ENCODE assay signal across 9 cellular contexts in genomic region chr18:40935423-40935822, GRCh38.
DNase-seq lines count a peak whose midpoint lies in the region; ATAC-seq and TF ChIP-seq lines count a peak whose summit lies in the region.
"Had no signal": no experiment of that assay in that cellular context is flagged by ENCODE, and none has a peak within 500 bp of the region (broad histone marks: within the 10 kb centered on the region; RNA-seq: fewer than 3 reads in every experiment).

No MANE protein-coding gene starts in this region.

- H3K4me1 ChIP-seq in left ventricle myocardium inferior (no peaks in the 10 kb centered on the region), PC-9 (replicated peaks; ENCODE audit: insufficient read depth) (no peaks in the 10 kb centered on the region), esophagus muscularis mucosa (no peaks in the 10 kb centered on the region)

- H3K4me3 ChIP-seq in left ventricle myocardium inferior (no peak overlapping the region), PC-9 (no peak overlapping the region), esophagus muscularis mucosa (no peak overlapping the region)

- no peaks in the 10 kb centered on the region for H3F3A ChIP-seq in PC-9 (ENCODE audit: insufficient read depth, low read depth)

- H3K27me3 Mint-ChIP-seq in activated T-cell treated with anti-CD3 and anti-CD28 coated beads, Interleukin-2, amount 50 U/mL, for 72 hours (ENCODE audit: low read depth) = no peaks in the 10 kb centered on the region
- H3K27me3 Mint-ChIP-seq: activated naive CD4-positive, alpha-beta T cell treated with anti-CD3 and anti-CD28 coated beads, Interleukin-2, amount 50 U/mL, for 24 hours had no signal

- H3K9me3 ChIP-seq in left ventricle myocardium inferior (replicated peaks) (no peaks in the 10 kb centered on the region), PC-9 (ENCODE audit: insufficient read depth, low read depth) (no peaks in the 10 kb centered on the region), esophagus muscularis mucosa (no peaks in the 10 kb centered on the region)

- POLR2A ChIA-PET in PC-9 (lab: Charles Lee; ENCODE audit: unreplicated experiment) = interaction anchor here (0.5 to 0.7 kb wide), 2 partner anchors 1198 to 1250 kb away, joined by 3 read pairs; no protein-coding TSS in a partner anchor

- intact Hi-C loops in left ventricle myocardium inferior (cut with micrococcal nuclease) = no loop called here
- intact Hi-C loops in left ventricle myocardium superior (cut with micrococcal nuclease) = no loop called here
- intact Hi-C loops in PC-9 (cut with micrococcal nuclease; ENCODE audit: unreplicated experiment) = loop anchor here (5.0 kb wide), 1 partner anchor 812 kb away; no protein-coding TSS in a partner anchor
- intact Hi-C loops in esophagus muscularis mucosa (cut with DNase I) = no loop called here

- DNase-seq in left ventricle myocardium inferior = no peak
- DNase-seq in left ventricle myocardium superior = no peak
- no peak for DNase-seq in PC-9
- peak; percentile 7 for DNase-seq in globus pallidus (ENCODE audit: low spot score)
- no peak for DNase-seq in activated T-cell treated with anti-CD3 and anti-CD28 coated beads, Interleukin-2, amount 50 U/mL, for 72 hours
- no peak for DNase-seq in esophagus muscularis mucosa (ENCODE audit: extremely low spot score)
- DNase-seq in GF-D8 (lab: John Stamatoyannopoulos, UW) = no peak

- no peaks in the 10 kb centered on the region for H3K36me3 Mint-ChIP-seq in activated T-cell treated with anti-CD3 and anti-CD28 coated beads, Interleukin-2, amount 50 U/mL, for 72 hours (ENCODE audit: insufficient read depth in 2 of 2)
- H3K36me3 Mint-ChIP-seq: activated naive CD4-positive, alpha-beta T cell treated with anti-CD3 and anti-CD28 coated beads, Interleukin-2, amount 50 U/mL, for 24 hours had no signal

- no peaks in the 10 kb centered on the region for H4K20me1 ChIP-seq in PC-9 (ENCODE audit: insufficient read depth)

- H3K36me3 ChIP-seq in left ventricle myocardium inferior (no peaks in the 10 kb centered on the region), PC-9 (ENCODE audit: low read depth) (no peaks in the 10 kb centered on the region), esophagus muscularis mucosa (no peaks in the 10 kb centered on the region)

- ATAC-seq in left ventricle myocardium superior (no peak), GM18502 (IDR thresholded peaks at IDR 0.05; ENCODE audit: poor library complexity, unreplicated experiment) (no peak)
- ATAC-seq in activated T-cell treated with anti-CD3 and anti-CD28 coated beads, Interleukin-2, amount 50 U/mL, for 72 hours (replicated peaks in 1 of 2) = no peak

- TF ChIP-seq CTCF in left ventricle myocardium inferior (IDR thresholded peaks at IDR 0.05; ENCODE audit: borderline replicate concordance) (peak; percentile 33), PC-9 (conservative IDR thresholded peaks at IDR 0.05) (peak; percentile 54), esophagus muscularis mucosa (IDR thresholded peaks at IDR 0.05) (peak in 1 of 3 experiments; percentile 8)

- H3K4me2 ChIP-seq in PC-9 = no peak overlapping the region

- CTCF ChIA-PET in PC-9 (lab: Charles Lee) = no interaction called here

- no peak for TF ChIP-seq EP300 in esophagus muscularis mucosa (IDR thresholded peaks at IDR 0.05)

- H3K4me1 Mint-ChIP-seq in activated T-cell treated with anti-CD3 and anti-CD28 coated beads, Interleukin-2, amount 50 U/mL, for 72 hours (ENCODE audit: low read depth) = no peaks in the 10 kb centered on the region
- H3K4me1 Mint-ChIP-seq: activated naive CD4-positive, alpha-beta T cell treated with anti-CD3 and anti-CD28 coated beads, Interleukin-2, amount 50 U/mL, for 24 hours had no signal

- no peaks in the 10 kb centered on the region for H3K79me2 ChIP-seq in PC-9 (ENCODE audit: low read depth)

- H3K4me3 Mint-ChIP-seq in activated T-cell treated with anti-CD3 and anti-CD28 coated beads, Interleukin-2, amount 50 U/mL, for 72 hours = no peak overlapping the region
- H3K4me3 Mint-ChIP-seq: activated naive CD4-positive, alpha-beta T cell treated with anti-CD3 and anti-CD28 coated beads, Interleukin-2, amount 50 U/mL, for 24 hours had no signal

- H3K27ac ChIP-seq in left ventricle myocardium inferior (replicated peaks) (no peak overlapping the region), PC-9 (no peak overlapping the region), esophagus muscularis mucosa (replicated peaks in 1 of 4) (no peak overlapping the region)

- 21% methylated on average over 1 of the region's 1 CpG for WGBS in esophagus muscularis mucosa

- no peak overlapping the region for H2AFZ ChIP-seq in PC-9

- H3K27me3 ChIP-seq in left ventricle myocardium inferior (ENCODE audit: low read depth) (no peaks in the 10 kb centered on the region), PC-9 (ENCODE audit: insufficient read depth, low read depth) (no peaks in the 10 kb centered on the region), esophagus muscularis mucosa (no peaks in the 10 kb centered on the region)

- no TSS peak for BruUV-seq in PC-9 (replicated peaks; lab: Mats Ljungman, UMichigan)

- H3K9me2 ChIP-seq in PC-9 (ENCODE audit: insufficient read depth) = no peaks in the 10 kb centered on the region

- peaks cover 2 to 9% of the 10 kb centered on the region in 2 donors for H3K9me3 Mint-ChIP-seq in activated T-cell treated with anti-CD3 and anti-CD28 coated beads, Interleukin-2, amount 50 U/mL, for 72 hours

- TF ChIP-seq POLR2A in esophagus muscularis mucosa (IDR thresholded peaks at IDR 0.05; ENCODE audit: low read depth) = no peak

- H3K27ac Mint-ChIP-seq in activated T-cell treated with anti-CD3 and anti-CD28 coated beads, Interleukin-2, amount 50 U/mL, for 72 hours = no peak overlapping the region
- H3K27ac Mint-ChIP-seq: activated naive CD4-positive, alpha-beta T cell treated with anti-CD3 and anti-CD28 coated beads, Interleukin-2, amount 50 U/mL, for 24 hours had no signal
